12 cellular contexts compared by ENCODE assay signal in genomic region chr9:115115924-115116323, GRCh38. TPM values are rescaled to one million over a fixed set of nuclear protein-coding genes. Genes with fewer than 3 reads are reported as not detected.
A peak's percentile ranks its signal among the peaks of the same experiment; 100 is the strongest.
DNase-seq lines count a peak whose midpoint lies in the region; ATAC-seq, FAIRE-seq and TF ChIP-seq lines count a peak whose summit lies in the region.
"Had no signal": no experiment of that assay in that cellular context is flagged by ENCODE, and none has a peak within 500 bp of the region (broad histone marks: within the 10 kb centered on the region; RNA-seq: fewer than 3 reads in every experiment).

No MANE protein-coding gene starts in this region.

- POLR2A ChIA-PET in HCT116 (lab: Charles Lee): no interaction called here
- POLR2A ChIA-PET in activated CD4-positive, alpha-beta T cell treated with anti-CD3 and anti-CD28 coated beads, Interleukin-2, amount 10 ng/mL, durations not matched to agents 7 days and 5 days (lab: Charles Lee): no interaction called here

- H3K36me3 Mint-ChIP-seq in activated CD4-positive, alpha-beta T cell treated with anti-CD3 and anti-CD28 coated beads, Interleukin-2, amount 10 ng/mL, durations not matched to agents 7 days and 5 days (ENCODE audit: low read depth): no peaks in the 10 kb centered on the region

- no peak for FAIRE-seq in kidney (lab: Jason Lieb, UNC)

- peaks cover 68% of the 10 kb centered on the region for H3K27me3 Mint-ChIP-seq in activated CD4-positive, alpha-beta T cell treated with anti-CD3 and anti-CD28 coated beads, Interleukin-2, amount 10 ng/mL, durations not matched to agents 7 days and 5 days

- H3K4me2 ChIP-seq in HCT116 (ENCODE audit: low read length): no peak overlapping the region

- no peak overlapping the region for H3K4me3 Mint-ChIP-seq in activated CD4-positive, alpha-beta T cell treated with anti-CD3 and anti-CD28 coated beads, Interleukin-2, amount 10 ng/mL, durations not matched to agents 7 days and 5 days

- no peak for TF ChIP-seq POLR2A in HCT116 (IDR thresholded peaks at IDR 0.05; ENCODE audit: borderline replicate concordance, extremely low read depth, insufficient read depth, insufficient read length)
- TF ChIP-seq POLR2A in stomach (IDR thresholded peaks at IDR 0.05): no peak

- H4K20me1 ChIP-seq in HCT116 (ENCODE audit: insufficient read depth): no peaks in the 10 kb centered on the region

- H3K4me3 ChIP-seq in HCT116 (replicated peaks in 1 of 2; ENCODE audit: low read depth in 1 of 2, low read length in 2 of 2) (no peak overlapping the region), stomach (peak overlapping the region; percentile 13 to 46 (median 38)), kidney (ENCODE audit: low read length in 2 of 2) (peak overlapping the region in 1 of 2 donors; percentile 50)

- H3K9ac ChIP-seq in HCT116 (ENCODE audit: low read length) (no peak overlapping the region), kidney (ENCODE audit: low read length in 2 of 2) (no peak overlapping the region)

- no peak overlapping the region for H2AFZ ChIP-seq in HCT116 (ENCODE audit: low read depth, low read length, poor library complexity, severe bottlenecking)

- CTCF ChIA-PET in HCT116 (lab: Charles Lee): no interaction called here
- CTCF ChIA-PET in activated CD4-positive, alpha-beta T cell treated with anti-CD3 and anti-CD28 coated beads, Interleukin-2, amount 10 ng/mL, durations not matched to agents 7 days and 5 days (lab: Charles Lee): no interaction called here

- TF ChIP-seq CTCF in HCT116 (IDR thresholded peaks at IDR 0.05 in 2 of 3, conservative IDR thresholded peaks at IDR 0.05 in 1 of 3; ENCODE audit: borderline replicate concordance in 1 of 3, insufficient read depth in 1 of 3, low read depth in 2 of 3, low read length in 2 of 3) (no peak), foreskin keratinocyte (conservative IDR thresholded peaks at IDR 0.05) (no peak), stomach (IDR thresholded peaks at IDR 0.05) (no peak), kidney (IDR thresholded peaks at IDR 0.05; ENCODE audit: borderline replicate concordance, extremely low read depth, insufficient read depth) (no peak)

- ATAC-seq in HCT116: no peak
- ATAC-seq in foreskin keratinocyte: peak; percentile 68
- no peak for ATAC-seq in HG03520 (IDR thresholded peaks at IDR 0.05; ENCODE audit: unreplicated experiment)

- H3K9me2 ChIP-seq in HCT116 (ENCODE audit: insufficient read depth): no peaks in the 10 kb centered on the region

- H3K9me3 ChIP-seq in HCT116 (ENCODE audit: control insufficient read depth in 1 of 2, insufficient read depth in 1 of 2, low read depth in 1 of 2, low read length in 2 of 2) (no peaks in the 10 kb centered on the region), stomach (no peaks in the 10 kb centered on the region), kidney (ENCODE audit: control insufficient read depth in 1 of 2, low read length in 2 of 2) (no peaks in the 10 kb centered on the region)

- no peak for TF ChIP-seq EP300 in stomach (IDR thresholded peaks at IDR 0.05)

- H3K4me1 Mint-ChIP-seq in activated CD4-positive, alpha-beta T cell treated with anti-CD3 and anti-CD28 coated beads, Interleukin-2, amount 10 ng/mL, durations not matched to agents 7 days and 5 days: no peaks in the 10 kb centered on the region

- TF ChIP-seq RAD21 in HCT116 (IDR thresholded peaks at IDR 0.05; ENCODE audit: low read depth): no peak

- H3K27me3 ChIP-seq in HCT116 (ENCODE audit: insufficient read depth, low read length) (peaks cover 76% of the 10 kb centered on the region), foreskin keratinocyte (no peaks in the 10 kb centered on the region), stomach (peaks cover 0 to 25% (median 0%) of the 10 kb centered on the region in 3 donors)

- intact Hi-C loops in HCT116 (cut with micrococcal nuclease) (no loop called here), stomach (cut with DNase I; ENCODE audit: low total_unique reads) (no loop called here), kidney (cut with DNase I) (no loop called here)

- no peak overlapping the region for H3K27ac Mint-ChIP-seq in activated CD4-positive, alpha-beta T cell treated with anti-CD3 and anti-CD28 coated beads, Interleukin-2, amount 10 ng/mL, durations not matched to agents 7 days and 5 days

- BruUV-seq in HCT116 (replicated peaks; lab: Mats Ljungman, UMichigan): no TSS peak

- WGBS in stomach, 5 donors: 30 to 59% (median 54%) methylated on average over 1 of the region's 1 CpG

- H3K36me3 ChIP-seq in HCT116 (ENCODE audit: control insufficient read depth in 1 of 2, insufficient read depth in 2 of 2, low read length in 2 of 2) (no peaks in the 10 kb centered on the region), stomach (peaks cover 0 to 4% (median 0%) of the 10 kb centered on the region in 4 donors), kidney (ENCODE audit: control insufficient read depth in 1 of 2, insufficient read depth in 2 of 2, low read length in 2 of 2) (no peaks in the 10 kb centered on the region)

- H3K9me3 Mint-ChIP-seq in activated CD4-positive, alpha-beta T cell treated with anti-CD3 and anti-CD28 coated beads, Interleukin-2, amount 10 ng/mL, durations not matched to agents 7 days and 5 days: no peaks in the 10 kb centered on the region

- RAD21 ChIA-PET in HCT116 (lab: Charles Lee; ENCODE audit: low non-redundant PET in 1 of 2, low total read pairs in 2 of 2, uncharacterized antibody in 2 of 2, unreplicated experiment in 2 of 2): no interaction called here

- H3K27ac ChIP-seq in HCT116 (ENCODE audit: low read depth, low read length): no peak overlapping the region
- H3K27ac ChIP-seq in foreskin keratinocyte: peak overlapping the region; percentile 81
- peak overlapping the region in 4 of 5 donors; percentile 32 to 88 (median 81) for H3K27ac ChIP-seq in stomach
- H3K27ac ChIP-seq in kidney (ENCODE audit: low read depth in 2 of 2, low read length in 2 of 2): no peak overlapping the region

- no peaks in the 10 kb centered on the region for H3K79me2 ChIP-seq in HCT116 (ENCODE audit: insufficient read depth, low read length)

- H3K4me1 ChIP-seq in HCT116 (ENCODE audit: control insufficient read depth in 1 of 2, insufficient read depth in 2 of 2, low read length in 2 of 2) (peaks cover 8 to 18% of the 10 kb centered on the region in 2 experiments; a peak in 3 of 4 replicates), foreskin keratinocyte (peaks cover 27% of the 10 kb centered on the region), stomach (peaks cover 0 to 27% (median 16%) of the 10 kb centered on the region in 4 donors), kidney (ENCODE audit: control insufficient read depth in 1 of 2, insufficient read depth in 1 of 2, low read depth in 1 of 2, low read length in 2 of 2) (peaks cover 0 to 8% of the 10 kb centered on the region in 2 donors)

- peak; percentile 16 for DNase-seq in HCT116 (ENCODE audit: low read depth, low spot score)
- DNase-seq in SW480 (ENCODE audit: low spot score): peak; percentile 16
- DNase-seq in foreskin keratinocyte: peak; percentile 77 to 90
- no peak for DNase-seq in stomach
- DNase-seq in kidney: no peak
- no peak for DNase-seq in HUDEP-2 (lab: John Stamatoyannopoulos, UW; ENCODE audit: unreplicated experiment in 76 of 76)
- DNase-seq in activated CD4-positive, alpha-beta T cell treated with anti-CD3 and anti-CD28 coated beads, Interleukin-2, amount 10 ng/mL, durations not matched to agents 7 days and 5 days: no peak
- DNase-seq: activated CD8-positive, alpha-beta memory T cell treated with anti-CD3 and anti-CD28 coated beads, Interleukin-2, amount 50 U/mL, for 48 hours; NCI-H510A treated with DMSO at 0.1 percent for 48 hours; nucleus accumbens; T-helper 2 cell had no signal

TF ChIP-seq in HCT116, 20 proteins besides CTCF, POLR2A, EP300 and RAD21:
- TF ChIP-seq, protein P1, sequence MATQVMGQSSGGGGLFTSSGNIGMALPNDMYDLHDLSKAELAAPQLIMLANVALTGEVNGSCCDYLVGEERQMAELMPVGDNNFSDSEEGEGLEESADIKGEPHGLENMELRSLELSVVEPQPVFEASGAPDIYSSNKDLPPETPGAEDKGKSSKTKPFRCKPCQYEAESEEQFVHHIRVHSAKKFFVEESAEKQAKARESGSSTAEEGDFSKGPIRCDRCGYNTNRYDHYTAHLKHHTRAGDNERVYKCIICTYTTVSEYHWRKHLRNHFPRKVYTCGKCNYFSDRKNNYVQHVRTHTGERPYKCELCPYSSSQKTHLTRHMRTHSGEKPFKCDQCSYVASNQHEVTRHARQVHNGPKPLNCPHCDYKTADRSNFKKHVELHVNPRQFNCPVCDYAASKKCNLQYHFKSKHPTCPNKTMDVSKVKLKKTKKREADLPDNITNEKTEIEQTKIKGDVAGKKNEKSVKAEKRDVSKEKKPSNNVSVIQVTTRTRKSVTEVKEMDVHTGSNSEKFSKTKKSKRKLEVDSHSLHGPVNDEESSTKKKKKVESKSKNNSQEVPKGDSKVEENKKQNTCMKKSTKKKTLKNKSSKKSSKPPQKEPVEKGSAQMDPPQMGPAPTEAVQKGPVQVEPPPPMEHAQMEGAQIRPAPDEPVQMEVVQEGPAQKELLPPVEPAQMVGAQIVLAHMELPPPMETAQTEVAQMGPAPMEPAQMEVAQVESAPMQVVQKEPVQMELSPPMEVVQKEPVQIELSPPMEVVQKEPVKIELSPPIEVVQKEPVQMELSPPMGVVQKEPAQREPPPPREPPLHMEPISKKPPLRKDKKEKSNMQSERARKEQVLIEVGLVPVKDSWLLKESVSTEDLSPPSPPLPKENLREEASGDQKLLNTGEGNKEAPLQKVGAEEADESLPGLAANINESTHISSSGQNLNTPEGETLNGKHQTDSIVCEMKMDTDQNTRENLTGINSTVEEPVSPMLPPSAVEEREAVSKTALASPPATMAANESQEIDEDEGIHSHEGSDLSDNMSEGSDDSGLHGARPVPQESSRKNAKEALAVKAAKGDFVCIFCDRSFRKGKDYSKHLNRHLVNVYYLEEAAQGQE (IDR thresholded peaks at IDR 0.05; ENCODE audit: low read depth): no peak
- TF ChIP-seq SP1 (IDR thresholded peaks at IDR 0.05; ENCODE audit: low read depth) (peak; percentile 23; the same call in 1 of the 2 replicates), CEBPB (IDR thresholded peaks at IDR 0.05; ENCODE audit: low read depth) (peak; percentile 90), FOSL1 (IDR thresholded peaks at IDR 0.05; ENCODE audit: low read depth) (peak; percentile 44; the same call in 1 of the 2 replicates), EZH2 (IDR thresholded peaks at IDR 0.05) (no peak)

RNA-seq across cellular contexts. Expression of gene TNC, which starts 2.0 kb away (rescaled TPM):
- total RNA-seq in HCT116 (2021; ENCODE audit: unreplicated experiment): 0.49 TPM
- polyA plus RNA-seq in HCT116 (2012): 0.61 and 0.62 TPM in 2 replicates
- 12.7 and 49.3 TPM in 2 replicates for total RNA-seq in foreskin keratinocyte
- polyA plus RNA-seq in foreskin keratinocyte: 3.1 and 15.6 TPM in 2 replicates
- 100 to 1,000 TPM in 4 of 5 donors, 10 to 100 TPM in 1; 52.2 to 265 (median 110) TPM for total RNA-seq in stomach
- polyA plus RNA-seq in stomach: 10 to 100 TPM in 1 of 3 donors, 1 to 10 TPM in 2; 3.5 to 14.6 (median 6.1) TPM
- 254 TPM for total RNA-seq in kidney
- polyA plus RNA-seq in kidney (ENCODE audit: insufficient read depth, low read depth, low replicate concordance): 9.4 TPM
- total RNA-seq in activated CD4-positive, alpha-beta T cell treated with anti-CD3 and anti-CD28 coated beads, Interleukin-2, amount 10 ng/mL, durations not matched to agents 7 days and 5 days: under 1 TPM in 1 of 2 experiments, not detected in 1; 0.12 TPM

Comparison
In these comparisons a context has a peak if more than half of its experiments do, and no peak if none do; other contexts are left out.
1. DNase-seq: peak in HCT116 (single experiment), SW480 (single experiment) and foreskin keratinocyte (2 of 2); none in stomach (single experiment), kidney (single experiment), HUDEP-2 (0 of 76) and activated CD4-positive, alpha-beta T cell treated with anti-CD3 and anti-CD28 coated beads, Interleukin-2, amount 10 ng/mL, durations not matched to agents 7 days and 5 days (single experiment).
2. H3K27ac ChIP-seq: peak in foreskin keratinocyte (single experiment) and stomach (4 of 5); none in HCT116 (single experiment) and kidney (0 of 2).
3. H3K4me3 ChIP-seq: peak in stomach (4 of 4); none in HCT116 (0 of 2).